In the genomic region with DNA sequence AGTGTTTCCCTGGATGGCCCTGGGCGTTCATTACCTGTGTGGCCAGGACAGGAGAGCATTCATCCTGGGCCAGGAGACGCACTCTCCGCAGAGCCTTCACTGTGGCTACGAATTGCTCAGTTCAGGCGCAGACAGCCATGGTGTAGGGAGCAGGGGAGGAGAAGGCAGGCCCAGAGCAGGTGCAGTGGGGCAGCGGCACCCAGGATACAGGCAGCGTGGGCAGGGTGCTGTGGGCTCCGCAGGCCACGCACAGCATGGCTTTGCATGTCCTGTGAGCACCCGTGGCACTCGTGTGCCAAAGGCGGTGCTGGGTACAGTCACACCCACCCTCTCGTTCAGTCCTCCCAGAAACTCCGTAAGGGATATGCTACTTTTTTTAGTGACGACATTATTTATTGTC, we compare ENCODE assay signal across 20 cellular contexts.
DNase-seq lines count a peak whose midpoint lies in the region; ATAC-seq and TF ChIP-seq lines count a peak whose summit lies in the region.
"Had no signal": no experiment of that assay in that cellular context is flagged by ENCODE, and none has a peak within 500 bp of the region (broad histone marks: within the 10 kb centered on the region; RNA-seq: fewer than 3 reads in every experiment).

No MANE protein-coding gene starts in this region.

- H2AK5ac ChIP-seq in H9 (ENCODE audit: insufficient read length, low read length): no peak overlapping the region

- H3K56ac ChIP-seq in H9 (ENCODE audit: insufficient read length, low read depth, low read length): no peak overlapping the region

- no peaks in the 10 kb centered on the region for H4K20me1 ChIP-seq in H9 (ENCODE audit: control insufficient read depth, insufficient read depth, insufficient read length)

- peaks cover 2% of the 10 kb centered on the region for H3K4me1 Mint-ChIP-seq in activated T-cell treated with anti-CD3 and anti-CD28 coated beads, Interleukin-2, amount 50 U/mL, for 4 hours (ENCODE audit: low read depth)
- peaks cover 6 to 14% of the 10 kb centered on the region in 2 experiments; a peak in 3 of 4 replicates for H3K4me1 Mint-ChIP-seq in H9

- H2BK20ac ChIP-seq in H9 (ENCODE audit: low read depth, low read length, poor library complexity, severe bottlenecking): no peak overlapping the region

- no peak overlapping the region for H3K27ac Mint-ChIP-seq in H9
- H3K27ac Mint-ChIP-seq: CD4-positive, alpha-beta T cell had no signal

- no CpG with 5 or more reads among the region's 15 CpGs for WGBS in H9 (ENCODE audit: extremely low coverage, insufficient read length, low lambda C conversion rate)
- 71 to 72% methylated on average over 14 to 15 of the region's 15 CpGs for WGBS in testis, 2 donors

- H2BK120ac ChIP-seq in H9 (ENCODE audit: low read depth, low read length, poor library complexity, severe bottlenecking): no peak overlapping the region

- H3K14ac ChIP-seq in H9 (ENCODE audit: insufficient read depth, low read length): no peak overlapping the region

- H3K36me3 ChIP-seq in testis (ENCODE audit: low read depth, missing control alignments): no peaks in the 10 kb centered on the region

- no peak overlapping the region for H3K4ac ChIP-seq in H9 (ENCODE audit: low read depth, low read length)

- H2BK12ac ChIP-seq in H9 (ENCODE audit: insufficient read length, low read depth, low read length): no peak overlapping the region

- peaks cover 27% of the 10 kb centered on the region for H3K27me3 Mint-ChIP-seq in activated T-cell treated with anti-CD3 and anti-CD28 coated beads, Interleukin-2, amount 50 U/mL, for 4 hours (ENCODE audit: low read depth)
- H3K27me3 Mint-ChIP-seq in H9 (ENCODE audit: low read depth): peaks cover 7% of the 10 kb centered on the region

- no peaks in the 10 kb centered on the region for H3K79me2 ChIP-seq in H9 (ENCODE audit: insufficient read depth, low read length)

- H3K27ac ChIP-seq in H9 (ENCODE audit: insufficient read length, low read depth, low read length) (no peak overlapping the region), testis (no peak overlapping the region)
- H3K27ac ChIP-seq: A549, KMS-11 had no signal

- no peaks in the 10 kb centered on the region for H3K79me1 ChIP-seq in H9 (ENCODE audit: insufficient read depth, low read depth, low read length, poor library complexity, severe bottlenecking)

- TF ChIP-seq POLR2A in testis (IDR thresholded peaks at IDR 0.05): no peak

- H3K27me3 ChIP-seq in H9 (ENCODE audit: insufficient read depth, low read length) (no peaks in the 10 kb centered on the region; the same call in 1 of the 2 replicates), testis (no peaks in the 10 kb centered on the region)

- peak overlapping the region; percentile 2 for H4K8ac ChIP-seq in H9 (replicated peaks; ENCODE audit: insufficient read length, low read depth, low read length)

- no peak for TF ChIP-seq CTCF in H9 (conservative IDR thresholded peaks at IDR 0.05)
- no peak for TF ChIP-seq CTCF in testis (IDR thresholded peaks at IDR 0.05)

- H3K4me2 ChIP-seq in H9 (ENCODE audit: insufficient read depth, insufficient read length, low read length): no peak overlapping the region
- H3K4me2 ChIP-seq: A549, KMS-11 had no signal

- no peak overlapping the region for H3K4me3 ChIP-seq in testis
- H3K4me3 ChIP-seq: A549 had no signal

- H3K9me3 ChIP-seq in H9 (ENCODE audit: control insufficient read depth, low read depth, low read length) (no peaks in the 10 kb centered on the region), testis (no peaks in the 10 kb centered on the region)
- H3K9me3 ChIP-seq: A549 had no signal

- intact Hi-C loops in testis (cut with DNase I; ENCODE audit: low total_unique reads): no loop called here

- no peak overlapping the region for H3K4me3 Mint-ChIP-seq in activated T-cell treated with anti-CD3 and anti-CD28 coated beads, Interleukin-2, amount 50 U/mL, for 4 hours
- H3K4me3 Mint-ChIP-seq in H9: no peak overlapping the region
- H3K4me3 Mint-ChIP-seq: CD4-positive, alpha-beta T cell had no signal

- no peak overlapping the region for H4K91ac ChIP-seq in H9 (ENCODE audit: insufficient read length, low read depth, low read length)

- no peak overlapping the region for H4K5ac ChIP-seq in H9 (ENCODE audit: insufficient read length, low read depth, low read length)

- no peak overlapping the region for H2BK15ac ChIP-seq in H9 (ENCODE audit: low read depth, low read length)

- no peak overlapping the region for H3T11ph ChIP-seq in H9 (ENCODE audit: low read length)

- peak; percentile 0 for DNase-seq in activated T-cell treated with anti-CD3 and anti-CD28 coated beads, Interleukin-2, amount 50 U/mL, for 4 hours
- DNase-seq in activated T-cell treated with anti-CD3 and anti-CD28 coated beads for 4 hours: no peak
- DNase-seq in H9: peak; percentile 16
- peak; percentile 65 for DNase-seq in mesenteric fat pad (ENCODE audit: low spot score)
- peak; percentile 1 for DNase-seq in testis
- no peak for DNase-seq in MV-4-11 (lab: John Stamatoyannopoulos, UW)
- DNase-seq in DMS79 (lab: John Stamatoyannopoulos, UW): no peak
- DNase-seq: Calu3, DMS79 treated with DMSO at 0.1 percent for 48 hours, GDM1, MM.1S, NCI-H1105 treated with DMSO at 0.1 percent for 48 hours, NCI-H187, NCI-H446, NCI-H748 treated with DMSO at 0.1 percent for 48 hours, PC-3 had no signal

- H2BK5ac ChIP-seq in H9 (ENCODE audit: insufficient read length, low read length): no peak overlapping the region

- H3K23ac ChIP-seq in H9 (ENCODE audit: insufficient read length, low read depth, low read length): no peak overlapping the region

- no peak overlapping the region for H2AFZ ChIP-seq in H9 (ENCODE audit: low read length)

- H3K23me2 ChIP-seq in H9 (ENCODE audit: insufficient read length, low read depth, low read length, poor library complexity, severe bottlenecking): no peaks in the 10 kb centered on the region

- H3K4me1 ChIP-seq in H9 (ENCODE audit: insufficient read depth, low read length) (no peaks in the 10 kb centered on the region; the same call in 1 of the 2 replicates), testis (no peaks in the 10 kb centered on the region)
- H3K4me1 ChIP-seq: A549 had no signal

- H3K9ac ChIP-seq in H9 (ENCODE audit: extremely low read depth, insufficient read length, low read length): no peak overlapping the region
- H3K9ac ChIP-seq: KMS-11 had no signal

- H3K18ac ChIP-seq in H9 (ENCODE audit: insufficient read length, low read depth, low read length): no peak overlapping the region

- no peaks in the 10 kb centered on the region for H3K9me3 Mint-ChIP-seq in activated T-cell treated with anti-CD3 and anti-CD28 coated beads, Interleukin-2, amount 50 U/mL, for 4 hours
- H3K9me3 Mint-ChIP-seq in H9: peaks cover 3 to 5% of the 10 kb centered on the region in 2 experiments; a peak in 4 of 5 replicates
- H3K9me3 Mint-ChIP-seq: CD4-positive, alpha-beta T cell had no signal

- ATAC-seq in activated T-cell treated with anti-CD3 and anti-CD28 coated beads, Interleukin-2, amount 50 U/mL, for 4 hours: no peak
- no peak for ATAC-seq in HG02973 (IDR thresholded peaks at IDR 0.05; ENCODE audit: unreplicated experiment)
- ATAC-seq: A549, PC-3 had no signal

- H3K36me3 Mint-ChIP-seq in activated T-cell treated with anti-CD3 and anti-CD28 coated beads, Interleukin-2, amount 50 U/mL, for 4 hours (ENCODE audit: insufficient read depth): no peaks in the 10 kb centered on the region
- H3K36me3 Mint-ChIP-seq in H9 (ENCODE audit: insufficient read depth in 1 of 3, low read depth in 3 of 3): peaks cover 0 to 3% (median 2%) of the 10 kb centered on the region in 3 experiments; a peak in 3 of 7 replicates

Comparison
In these comparisons a context has a peak if more than half of its experiments do, and no peak if none do; other contexts are left out.
1. DNase-seq: peak in activated T-cell treated with anti-CD3 and anti-CD28 coated beads, Interleukin-2, amount 50 U/mL, for 4 hours (single experiment), H9 (single experiment), mesenteric fat pad (single experiment) and testis (single experiment); none in activated T-cell treated with anti-CD3 and anti-CD28 coated beads for 4 hours (single experiment), MV-4-11 (single experiment) and DMS79 (single experiment).